Comparison of ENCODE assay signal across 8 cellular contexts in genomic region chr2:110115291-110116032, GRCh38. TPM values are rescaled to one million over a fixed set of nuclear protein-coding genes. Genes with fewer than 3 reads are reported as not detected.
A peak's percentile ranks its signal among the peaks of the same experiment; 100 is the strongest.
DNase-seq lines count a peak whose midpoint lies in the region; ATAC-seq, FAIRE-seq and TF ChIP-seq lines count a peak whose summit lies in the region.

Gene MALL (minus strand): TSS chr2:110115822. CDS start chr2:110115792, 30 bp downstream.

- H3K4me1 Mint-ChIP-seq in activated CD8-positive, alpha-beta T cell treated with anti-CD3 and anti-CD28 coated beads, Interleukin-2, amount 10 ng/mL, durations not matched to agents 7 days and 5 days (ENCODE audit: low read depth) = peaks cover 16% of the 10 kb centered on the region

- no peaks in the 10 kb centered on the region for H3K9me3 Mint-ChIP-seq in activated CD8-positive, alpha-beta T cell treated with anti-CD3 and anti-CD28 coated beads, Interleukin-2, amount 10 ng/mL, durations not matched to agents 7 days and 5 days (ENCODE audit: insufficient read depth)

- H3K36me3 Mint-ChIP-seq in activated CD8-positive, alpha-beta T cell treated with anti-CD3 and anti-CD28 coated beads, Interleukin-2, amount 10 ng/mL, durations not matched to agents 7 days and 5 days (ENCODE audit: low read depth) = no peaks in the 10 kb centered on the region

- CTCF ChIA-PET in activated CD8-positive, alpha-beta T cell treated with anti-CD3 and anti-CD28 coated beads, Interleukin-2, amount 10 ng/mL, durations not matched to agents 7 days and 5 days (lab: Charles Lee) = no interaction called here

- TF ChIP-seq POLR2A in H54 (IDR thresholded peaks at IDR 0.05; ENCODE audit: low read depth, low read length) (peak; percentile 79), gastrocnemius medialis (IDR thresholded peaks at IDR 0.05) (no peak)

- H3K4me3 ChIP-seq in gastrocnemius medialis = peak within 1 kb of the TSS; percentile 42 to 55 (median 50)

- no peaks in the 10 kb centered on the region for H3K9me3 ChIP-seq in gastrocnemius medialis

- no peaks in the 10 kb centered on the region for H3K36me3 ChIP-seq in gastrocnemius medialis

- peak within 1 kb of the TSS in 3 of 4 donors; percentile 41 to 62 (median 51) for H3K27ac ChIP-seq in gastrocnemius medialis

- DNase-seq in H54 (ENCODE audit: insufficient read length, low spot score) (peak; percentile 54), hepatic stellate cell (ENCODE audit: low spot score) (peak; percentile 49), gastrocnemius medialis (no peak), amygdala (lab: John Stamatoyannopoulos, UW) (no peak), NCI-H1092 treated with DMSO at 0.1 percent for 48 hours (lab: John Stamatoyannopoulos, UW) (no peak)
- no peak for DNase-seq in activated CD8-positive, alpha-beta T cell treated with anti-CD3 and anti-CD28 coated beads, Interleukin-2, amount 10 ng/mL, durations not matched to agents 7 days and 5 days
- no peak for DNase-seq in stimulated activated CD4-positive, alpha-beta T cell treated with anti-CD3 and anti-CD28 coated beads, Interleukin-4, amount 100 ng/mL, for 4 hours

- peaks cover 5 to 12% of the 10 kb centered on the region in 2 donors for H3K4me1 ChIP-seq in gastrocnemius medialis

- H3K27ac Mint-ChIP-seq in activated CD8-positive, alpha-beta T cell treated with anti-CD3 and anti-CD28 coated beads, Interleukin-2, amount 10 ng/mL, durations not matched to agents 7 days and 5 days = no peak within 1 kb of the TSS

- TF ChIP-seq CTCF in gastrocnemius medialis (IDR thresholded peaks at IDR 0.05 in 4 of 5, conservative IDR thresholded peaks at IDR 0.05 in 1 of 5) = no peak

- in situ Hi-C loops in gastrocnemius medialis (cut with MboI; ENCODE audit: low sequenced_read_pairs in 4 of 4) = no loop called here

- peaks cover 59% of the 10 kb centered on the region for H3K27me3 Mint-ChIP-seq in activated CD8-positive, alpha-beta T cell treated with anti-CD3 and anti-CD28 coated beads, Interleukin-2, amount 10 ng/mL, durations not matched to agents 7 days and 5 days (ENCODE audit: low read depth)

- no peak within 1 kb of the TSS for H3K4me3 Mint-ChIP-seq in activated CD8-positive, alpha-beta T cell treated with anti-CD3 and anti-CD28 coated beads, Interleukin-2, amount 10 ng/mL, durations not matched to agents 7 days and 5 days

- H3K27me3 ChIP-seq in gastrocnemius medialis = peaks cover 26 to 45% (median 36%) of the 10 kb centered on the region in 3 donors

- FAIRE-seq in H54 (lab: Jason Lieb, UNC) = no peak

- intact Hi-C loops in gastrocnemius medialis (cut with DNase I; ENCODE audit: low total_unique reads) = loop anchor here (5.0 kb wide), 1 partner anchor 42 kb away; no protein-coding TSS in a partner anchor

- peak; percentile 30 for ATAC-seq in activated CD8-positive, alpha-beta T cell treated with anti-CD3 and anti-CD28 coated beads, Interleukin-2, amount 10 ng/mL, durations not matched to agents 7 days and 5 days
- ATAC-seq in gastrocnemius medialis (peak; percentile 36 to 44), HG02678 (IDR thresholded peaks at IDR 0.05; ENCODE audit: unreplicated experiment) (no peak)

- POLR2A ChIA-PET in activated CD8-positive, alpha-beta T cell treated with anti-CD3 and anti-CD28 coated beads, Interleukin-2, amount 10 ng/mL, durations not matched to agents 7 days and 5 days (lab: Charles Lee) = no interaction called here

RNA-seq across cellular contexts. Expression of gene MALL, which starts in this region (rescaled TPM):
- total RNA-seq in activated CD8-positive, alpha-beta T cell treated with anti-CD3 and anti-CD28 coated beads, Interleukin-2, amount 10 ng/mL, durations not matched to agents 7 days and 5 days = not detected
- total RNA-seq in gastrocnemius medialis = 1 to 10 TPM; 1.7 to 3.8 (median 2.5) TPM

Comparison
In these comparisons a context has a peak if more than half of its experiments do, and no peak if none do; other contexts are left out.
1. Peak in ATAC-seq in activated CD8-positive, alpha-beta T cell treated with anti-CD3 and anti-CD28 coated beads, Interleukin-2, amount 10 ng/mL, durations not matched to agents 7 days and 5 days; RNA of the gene not detected or under 1 TPM.
2. DNase-seq: peak in H54 (single experiment) and hepatic stellate cell (single experiment); none in activated CD8-positive, alpha-beta T cell treated with anti-CD3 and anti-CD28 coated beads, Interleukin-2, amount 10 ng/mL, durations not matched to agents 7 days and 5 days (single experiment), gastrocnemius medialis (0 of 2), amygdala (0 of 56), stimulated activated CD4-positive, alpha-beta T cell treated with anti-CD3 and anti-CD28 coated beads, Interleukin-4, amount 100 ng/mL, for 4 hours (0 of 2) and NCI-H1092 treated with DMSO at 0.1 percent for 48 hours (single experiment).